In genomic region chr21:43659136-43660000, GRCh38 we compare ENCODE assay signal across 1 cellular context.
TF ChIP-seq lines count a peak whose summit lies in the region.

Gene HSF2BP (minus strand): TSS chr21:43659488. CDS start chr21:43658096, 1,392 bp downstream.
Gene RRP1B (plus strand): TSS chr21:43659560. CDS start chr21:43659665, 105 bp downstream.

TF ChIP-seq in WTC11, 78 proteins besides CTCF, POLR2A, EP300 and RAD21 (continued from another document):
- TF ChIP-seq ZNF263 (CRISPR knock-in tag; IDR thresholded peaks at IDR 0.05; ENCODE audit: low read depth) (no peak), E2F5 (CRISPR knock-in tag; IDR thresholded peaks at IDR 0.05) (peak; percentile 97), ZSCAN18 (CRISPR knock-in tag; IDR thresholded peaks at IDR 0.05) (no peak), IRF2 (CRISPR knock-in tag; IDR thresholded peaks at IDR 0.05; ENCODE audit: borderline replicate concordance, low read depth) (peak; percentile 95), ZNF317 (CRISPR knock-in tag; IDR thresholded peaks at IDR 0.05; ENCODE audit: borderline replicate concordance, low read depth) (0 out of 2 replicates have a peak, but pooled peaks have one; percentile 54), NR2C2 (CRISPR knock-in tag; IDR thresholded peaks at IDR 0.05) (peak; percentile 86), NR3C1 (CRISPR knock-in tag; conservative IDR thresholded peaks at IDR 0.05; ENCODE audit: low read depth) (no peak), JUN (CRISPR knock-in tag; IDR thresholded peaks at IDR 0.05) (peak; percentile 93), NFE2L1 (CRISPR knock-in tag; IDR thresholded peaks at IDR 0.05) (peak; percentile 94; the same call in 1 of the 2 replicates), GTF2I (CRISPR knock-in tag; conservative IDR thresholded peaks at IDR 0.05) (no peak), RORB (CRISPR knock-in tag; IDR thresholded peaks at IDR 0.05) (no peak), FOXK1 (CRISPR knock-in tag; IDR thresholded peaks at IDR 0.05) (peak; percentile 97), SOX15 (CRISPR knock-in tag; IDR thresholded peaks at IDR 0.05) (no peak), TCF7 (CRISPR knock-in tag; IDR thresholded peaks at IDR 0.05; ENCODE audit: low read depth) (peak; percentile 94; the same call in 1 of the 2 replicates), ZNF512 (CRISPR knock-in tag; IDR thresholded peaks at IDR 0.05; ENCODE audit: borderline replicate concordance) (no peak), PRDM15 (CRISPR knock-in tag; IDR thresholded peaks at IDR 0.05) (peak; percentile 65), OVOL2 (CRISPR knock-in tag; IDR thresholded peaks at IDR 0.05; ENCODE audit: borderline replicate concordance) (no peak), ATF6 (CRISPR knock-in tag; IDR thresholded peaks at IDR 0.05) (no peak), MAX (CRISPR knock-in tag; IDR thresholded peaks at IDR 0.05) (peak; percentile 99), SP1 (CRISPR knock-in tag; conservative IDR thresholded peaks at IDR 0.05) (peak; percentile 87), MXD4 (CRISPR knock-in tag; IDR thresholded peaks at IDR 0.05; ENCODE audit: borderline replicate concordance) (no peak), MLX (CRISPR knock-in tag; IDR thresholded peaks at IDR 0.05) (peak; percentile 93), E2F1 (CRISPR knock-in tag; IDR thresholded peaks at IDR 0.05) (peak; percentile 94), KAT7 (CRISPR knock-in tag; IDR thresholded peaks at IDR 0.05; ENCODE audit: borderline replicate concordance) (peak; percentile 90; the same call in 1 of the 2 replicates), ZNF138 (CRISPR knock-in tag; conservative IDR thresholded peaks at IDR 0.05) (no peak), ATF3 (CRISPR knock-in tag; conservative IDR thresholded peaks at IDR 0.05) (no peak), JAZF1 (CRISPR knock-in tag; IDR thresholded peaks at IDR 0.05) (no peak), FOXP1 (CRISPR knock-in tag; IDR thresholded peaks at IDR 0.05; ENCODE audit: borderline replicate concordance) (peak; percentile 99), FOXP4 (CRISPR knock-in tag; IDR thresholded peaks at IDR 0.05) (peak; percentile 97), ZNF232 (CRISPR knock-in tag; IDR thresholded peaks at IDR 0.05) (peak; percentile 73; the same call in 1 of the 2 replicates), HMGA2 (CRISPR knock-in tag; IDR thresholded peaks at IDR 0.05) (no peak), HMGXB4 (CRISPR knock-in tag; IDR thresholded peaks at IDR 0.05) (peak; percentile 94), SMAD3 (CRISPR knock-in tag; IDR thresholded peaks at IDR 0.05; ENCODE audit: borderline replicate concordance) (peak; percentile 88), CBFB (CRISPR knock-in tag; IDR thresholded peaks at IDR 0.05; ENCODE audit: low read depth) (no peak; the same call in none of the 2 replicates), USF2 (CRISPR knock-in tag; IDR thresholded peaks at IDR 0.05) (peak; percentile 74)
